In genomic region chr18:79379251-79379905, GRCh38 we compare ENCODE assay signal across 1 cellular context.
TF ChIP-seq lines count a peak whose summit lies in the region.

No MANE protein-coding gene starts in this region.

TF ChIP-seq in A549, 52 proteins besides CTCF, POLR2A, EP300 and RAD21 (continued from another document):
- TF ChIP-seq MAX (IDR thresholded peaks at IDR 0.05) = no peak
- no peak for TF ChIP-seq REST (IDR thresholded peaks at IDR 0.05)
- TF ChIP-seq MAZ (IDR thresholded peaks at IDR 0.05; ENCODE audit: borderline replicate concordance, low read depth, low read length) = no peak
